ENCODE assay signal across 8 cellular contexts in genomic region chr2:199456383-199457146, GRCh38. TPM values are rescaled to one million over a fixed set of nuclear protein-coding genes. Genes with fewer than 3 reads are reported as not detected.
DNase-seq lines count a peak whose midpoint lies in the region; ATAC-seq and TF ChIP-seq lines count a peak whose summit lies in the region.

No MANE protein-coding gene starts in this region.

- H3K27ac ChIP-seq in mesodermal cell (ENCODE audit: low read depth, low read length, severe bottlenecking) (no peak overlapping the region), uterus (no peak overlapping the region)

- in situ Hi-C loops in astrocyte of the spinal cord (cut with HindIII; ENCODE audit: low sequenced_read_pairs), result no loop called here

- H3K36me3 ChIP-seq in mesodermal cell (ENCODE audit: control insufficient read depth, insufficient read depth, low read length), result no peaks in the 10 kb centered on the region
- H3K36me3 ChIP-seq in uterus, result no peaks in the 10 kb centered on the region

- DNase-seq in AG04449 (ENCODE audit: low read depth, low spot score), result no peak
- DNase-seq in HFFc6, result no peak
- DNase-seq in astrocyte of the spinal cord (ENCODE audit: low read depth, low spot score), result no peak
- DNase-seq in uterus, result no peak
- DNase-seq in islet precursor cell, result no peak

- H3K9me3 Mint-ChIP-seq in HFFc6, result no peaks in the 10 kb centered on the region

- H3K27me3 Mint-ChIP-seq in HFFc6 (ENCODE audit: insufficient read depth), result no peaks in the 10 kb centered on the region; the same call in 1 of the 2 replicates

- no peak for TF ChIP-seq CTCF in AG04449 (IDR thresholded peaks at IDR 0.05; ENCODE audit: insufficient read depth, low read length, missing control alignments)
- TF ChIP-seq CTCF in HFFc6 (IDR thresholded peaks at IDR 0.05), result no peak
- no peak for TF ChIP-seq CTCF in astrocyte of the spinal cord (IDR thresholded peaks at IDR 0.05; ENCODE audit: low read depth, low read length)
- no peak for TF ChIP-seq CTCF in uterus (IDR thresholded peaks at IDR 0.05)

- H3K4me3 Mint-ChIP-seq in HFFc6, result peak overlapping the region; percentile 90

- no peaks in the 10 kb centered on the region for H3K36me3 Mint-ChIP-seq in HFFc6 (ENCODE audit: low read depth)

- peak overlapping the region; percentile 82 for H3K27ac Mint-ChIP-seq in HFFc6

- no peak for TF ChIP-seq POLR2A in uterus (IDR thresholded peaks at IDR 0.05)

- POLR2A ChIA-PET in AG04449 (lab: Yijun Ruan, JAX), result no interaction called here

- H3K9me3 ChIP-seq in mesodermal cell (ENCODE audit: control insufficient read depth, low read length), result no peaks in the 10 kb centered on the region
- no peaks in the 10 kb centered on the region for H3K9me3 ChIP-seq in uterus

- CTCF ChIA-PET in AG04449 (lab: Yijun Ruan, JAX), result interaction anchor here (1.6 kb wide), 1 partner anchor 14 kb away, joined by 5 read pairs; no protein-coding TSS in a partner anchor

- intact Hi-C loops in uterus (cut with DNase I; ENCODE audit: low total_unique reads), result no loop called here

- peak overlapping the region; percentile 92 for H3K4me3 ChIP-seq in AG04449 (ENCODE audit: low read depth, low read length)
- H3K4me3 ChIP-seq in astrocyte of the spinal cord (ENCODE audit: low read depth, low read length), result peak overlapping the region; percentile 70
- H3K4me3 ChIP-seq in mesodermal cell (ENCODE audit: extremely low read depth, insufficient read depth, low read length, poor library complexity, severe bottlenecking), result peak overlapping the region; percentile 72
- H3K4me3 ChIP-seq in uterus, result peak overlapping the region in 1 of 2 donors; percentile 62

- ATAC-seq in GM21447 (IDR thresholded peaks at IDR 0.05; ENCODE audit: unreplicated experiment) (no peak), HG03196 (IDR thresholded peaks at IDR 0.05; ENCODE audit: unreplicated experiment) (no peak)

- 0 to 1% methylated on average over 27 to 28 of the region's 44 CpGs for WGBS in mesodermal cell (ENCODE audit: insufficient coverage in 2 of 2), 2 experiments

- peaks cover 43% of the 10 kb centered on the region for H3K4me1 Mint-ChIP-seq in HFFc6 (ENCODE audit: low read depth)

- H3K27me3 ChIP-seq in uterus, result peaks cover 15 to 51% of the 10 kb centered on the region in 2 donors

- H3K4me1 ChIP-seq in mesodermal cell (ENCODE audit: control insufficient read depth, insufficient read depth, low read length, poor library complexity, severe bottlenecking), result peaks cover 17% of the 10 kb centered on the region
- H3K4me1 ChIP-seq in uterus, result peaks cover 0 to 20% of the 10 kb centered on the region in 2 donors

RNA-seq across cellular contexts. Expression of gene SATB2, which starts 1.2 kb away (rescaled TPM):
- 10 to 100 TPM in 4 of 6 experiments, 1 to 10 TPM in 2; 7.4 to 12.7 (median 11.9) TPM for total RNA-seq in HFFc6 (2021; fragmentation: NEBNext Ultra II Directional; extraction: Animal tissue kit (Norgen Biotek cat#: 25700))
- 7.0 TPM for polyA plus RNA-seq in mesodermal cell (2013, experiment 1 of 2)
- polyA plus RNA-seq in mesodermal cell (2013, experiment 2 of 2), result 5.4 TPM
- 1 to 10 TPM; 1.0 to 8.8 (median 5.0) TPM for total RNA-seq in uterus
